Comparison of ENCODE assay signal across 1 cellular context in genomic region chr17:44947461-44948314, GRCh38.
A peak's percentile ranks its signal among the peaks of the same experiment; 100 is the strongest.
TF ChIP-seq lines count a peak whose summit lies in the region.

KIF18B (minus strand) TSS chr17:44947773; CDS start chr17:44936344, 11,429 bp downstream.

TF ChIP-seq in HepG2, 621 proteins besides CTCF, POLR2A, EP300 and RAD21 (continued from another document and continues in another):
- TF ChIP-seq CBFB (CRISPR knock-in tag; IDR thresholded peaks at IDR 0.05) (no peak; the same call in 1 of the 2 replicates), RCOR2 (CRISPR knock-in tag; IDR thresholded peaks at IDR 0.05) (no peak), ZMAT3 (CRISPR knock-in tag; conservative IDR thresholded peaks at IDR 0.05) (no peak; the same call in none of the 2 replicates), ZNF761 (CRISPR knock-in tag; conservative IDR thresholded peaks at IDR 0.05) (peak; percentile 78), RARA (CRISPR knock-in tag; IDR thresholded peaks at IDR 0.05) (0 out of 2 replicates have a peak, but pooled peaks have one; percentile 6), ZNF280B (CRISPR knock-in tag; IDR thresholded peaks at IDR 0.05; ENCODE audit: borderline replicate concordance) (peak; percentile 85; the same call in 1 of the 2 replicates), SAP130 (CRISPR knock-in tag; IDR thresholded peaks at IDR 0.05; ENCODE audit: low read depth) (peak; percentile 100), SOX6 (IDR thresholded peaks at IDR 0.05) (no peak), SOX6 (CRISPR knock-in tag; IDR thresholded peaks at IDR 0.05) (no peak; the same call in 1 of the 2 replicates), ZNF230 (CRISPR knock-in tag; IDR thresholded peaks at IDR 0.05) (peak; percentile 56; the same call in 1 of the 2 replicates), MXI1 (IDR thresholded peaks at IDR 0.05; ENCODE audit: borderline replicate concordance, low read depth, low read length) (peak; percentile 96), HNRNPL (IDR thresholded peaks at IDR 0.05; ENCODE audit: low read depth, low read length) (peak; percentile 80; the same call in 1 of the 2 replicates), ZNF20 (CRISPR knock-in tag; IDR thresholded peaks at IDR 0.05) (no peak), ZNF431 (CRISPR knock-in tag; IDR thresholded peaks at IDR 0.05; ENCODE audit: borderline replicate concordance, low read depth) (peak; percentile 87; the same call in 1 of the 2 replicates), FLYWCH1 (CRISPR knock-in tag; IDR thresholded peaks at IDR 0.05) (no peak), FOSL1 (CRISPR knock-in tag; IDR thresholded peaks at IDR 0.05; ENCODE audit: borderline replicate concordance) (no peak), ZNF17 (CRISPR knock-in tag; IDR thresholded peaks at IDR 0.05) (no peak), DDIT3 (CRISPR knock-in tag; IDR thresholded peaks at IDR 0.05) (no peak), ZNF235 (CRISPR knock-in tag; IDR thresholded peaks at IDR 0.05; ENCODE audit: borderline replicate concordance) (0 out of 2 replicates have a peak, but pooled peaks have one; percentile 16), ASH2L (IDR thresholded peaks at IDR 0.05; ENCODE audit: insufficient read length, low read depth, low read length) (peak; percentile 78), KDM4B (CRISPR knock-in tag; IDR thresholded peaks at IDR 0.05) (0 out of 2 replicates have a peak, but pooled peaks have one; percentile 50), ZBTB49 (CRISPR knock-in tag; IDR thresholded peaks at IDR 0.05; ENCODE audit: borderline replicate concordance) (no peak), PAXIP1 (CRISPR knock-in tag; conservative IDR thresholded peaks at IDR 0.05) (peak; percentile 42; the same call in 1 of the 2 replicates), GABPB1 (CRISPR knock-in tag; IDR thresholded peaks at IDR 0.05) (peak; percentile 95), SIN3A (IDR thresholded peaks at IDR 0.05; ENCODE audit: borderline replicate concordance, low read depth, low read length) (peak; percentile 100), TERF1 (CRISPR knock-in tag; IDR thresholded peaks at IDR 0.05) (no peak), ZNF616 (CRISPR knock-in tag; IDR thresholded peaks at IDR 0.05; ENCODE audit: low read depth) (peak; percentile 69; the same call in 1 of the 2 replicates), SP2 (CRISPR knock-in tag; IDR thresholded peaks at IDR 0.05) (peak; percentile 84), IKZF4 (CRISPR knock-in tag; IDR thresholded peaks at IDR 0.05; ENCODE audit: borderline replicate concordance, low read depth, not compliant biosample characterization) (peak; percentile 77), AGO2 (optimal IDR thresholded peaks at IDR 0.05; ENCODE audit: low read depth, low read length) (peak; percentile 49), ADNP (CRISPR knock-in tag; IDR thresholded peaks at IDR 0.05) (no peak), ZNF446 (CRISPR knock-in tag; IDR thresholded peaks at IDR 0.05) (no peak), NFE2L1 (CRISPR knock-in tag; IDR thresholded peaks at IDR 0.05; ENCODE audit: borderline replicate concordance) (no peak), LCORL (IDR thresholded peaks at IDR 0.05) (no peak), LCORL (CRISPR knock-in tag; IDR thresholded peaks at IDR 0.05) (peak; percentile 30; the same call in 1 of the 2 replicates), REST (IDR thresholded peaks at IDR 0.05; ENCODE audit: borderline replicate concordance in 1 of 2, low read depth in 1 of 2, low read length in 2 of 2) (peak in 1 of 2 experiments; percentile 34; a peak in 1 of 4 replicates), NFAT5 (CRISPR knock-in tag; IDR thresholded peaks at IDR 0.05) (no peak), NFRKB (IDR thresholded peaks at IDR 0.05) (no peak), ATM (IDR thresholded peaks at IDR 0.05; ENCODE audit: borderline replicate concordance) (no peak), ZNF879 (CRISPR knock-in tag; IDR thresholded peaks at IDR 0.05) (peak; percentile 37; the same call in 1 of the 2 replicates)
- TF ChIP-seq, protein P1, sequence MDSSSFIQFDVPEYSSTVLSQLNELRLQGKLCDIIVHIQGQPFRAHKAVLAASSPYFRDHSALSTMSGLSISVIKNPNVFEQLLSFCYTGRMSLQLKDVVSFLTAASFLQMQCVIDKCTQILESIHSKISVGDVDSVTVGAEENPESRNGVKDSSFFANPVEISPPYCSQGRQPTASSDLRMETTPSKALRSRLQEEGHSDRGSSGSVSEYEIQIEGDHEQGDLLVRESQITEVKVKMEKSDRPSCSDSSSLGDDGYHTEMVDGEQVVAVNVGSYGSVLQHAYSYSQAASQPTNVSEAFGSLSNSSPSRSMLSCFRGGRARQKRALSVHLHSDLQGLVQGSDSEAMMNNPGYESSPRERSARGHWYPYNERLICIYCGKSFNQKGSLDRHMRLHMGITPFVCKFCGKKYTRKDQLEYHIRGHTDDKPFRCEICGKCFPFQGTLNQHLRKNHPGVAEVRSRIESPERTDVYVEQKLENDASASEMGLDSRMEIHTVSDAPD (CRISPR knock-in tag; IDR thresholded peaks at IDR 0.05): 0 out of 2 replicates have a peak, but pooled peaks have one; percentile 36
